In genomic region chr22:30245985-30246901, GRCh38 we compare ENCODE assay signal across 8 cellular contexts. TPM values are rescaled to one million over a fixed set of nuclear protein-coding genes. Genes with fewer than 3 reads are reported as not detected.
A peak's percentile ranks its signal among the peaks of the same experiment; 100 is the strongest.
DNase-seq lines count a peak whose midpoint lies in the region; ATAC-seq and TF ChIP-seq lines count a peak whose summit lies in the region.

LIF (minus strand) TSS chr22:30246759; CDS start chr22:30246695, 64 bp downstream.

- POLR2A ChIA-PET in OCI-LY7 (lab: Charles Lee), result no interaction called here

- H3K9me3 ChIP-seq in OCI-LY7 (ENCODE audit: low read length) (no peaks in the 10 kb centered on the region), prostate gland (no peaks in the 10 kb centered on the region)

- intact Hi-C loops in OCI-LY7 (cut with micrococcal nuclease; ENCODE audit: unreplicated experiment), result no loop called here
- intact Hi-C loops in Right ventricle myocardium superior (cut with DNase I), result no loop called here
- intact Hi-C loops in prostate gland (cut with DNase I), result no loop called here

- CTCF ChIA-PET in OCI-LY7 (lab: Charles Lee; ENCODE audit: unreplicated experiment), result no interaction called here

- no peaks in the 10 kb centered on the region for H4K20me1 ChIP-seq in OCI-LY7 (ENCODE audit: insufficient read depth, low read length)

- peak; percentile 74 for DNase-seq in GM03348 (ENCODE audit: low spot score)
- no peak for DNase-seq in OCI-LY7 (ENCODE audit: low spot score)
- peak; percentile 84 for DNase-seq in activated effector memory CD4-positive, alpha-beta T cell treated with anti-CD3 and anti-CD28 coated beads, Interleukin-2, amount 50 U/mL, for 16 hours
- no peak for DNase-seq in Right ventricle myocardium superior
- no peak for DNase-seq in prostate gland (ENCODE audit: low spot score)
- DNase-seq in DMS153 (lab: John Stamatoyannopoulos, UW), result no peak

- peak; percentile 16 for TF ChIP-seq POLR2A in prostate gland (IDR thresholded peaks at IDR 0.05)

- TF ChIP-seq CTCF in OCI-LY7 (conservative IDR thresholded peaks at IDR 0.05; ENCODE audit: low read length), result 0 out of 2 replicates have a peak, but pooled peaks have one; percentile 23
- peak in 2 of 4 experiments; percentile 10 to 47 for TF ChIP-seq CTCF in prostate gland (IDR thresholded peaks at IDR 0.05)

- no peak within 1 kb of the TSS for H3K4me3 ChIP-seq in OCI-LY7 (ENCODE audit: low read depth, low read length, poor library complexity, severe bottlenecking)
- peak within 1 kb of the TSS; percentile 30 to 41 for H3K4me3 ChIP-seq in prostate gland

- no peaks in the 10 kb centered on the region for H3K9me2 ChIP-seq in OCI-LY7 (ENCODE audit: insufficient read depth, low read length)

- ATAC-seq in Right ventricle myocardium superior (ENCODE audit: poor library complexity) (peak; percentile 29), GM19455 (IDR thresholded peaks at IDR 0.05; ENCODE audit: unreplicated experiment) (no peak), HG02840 (IDR thresholded peaks at IDR 0.05; ENCODE audit: low FRiP score, unreplicated experiment) (no peak)

- peak within 1 kb of the TSS; percentile 12; the same call in 1 of the 2 replicates for H3K4me2 ChIP-seq in OCI-LY7 (ENCODE audit: low read length)

- H2AFZ ChIP-seq in OCI-LY7 (ENCODE audit: low read length), result no peak within 1 kb of the TSS

- under 1% methylated on average over 65 of the region's 65 CpGs for WGBS in prostate gland

- H3K36me3 ChIP-seq in OCI-LY7 (ENCODE audit: insufficient read depth, low read length) (no peaks in the 10 kb centered on the region), prostate gland (no peaks in the 10 kb centered on the region)

- H3K27ac ChIP-seq in OCI-LY7 (ENCODE audit: low read depth, low read length, poor library complexity, severe bottlenecking), result no peak within 1 kb of the TSS
- peak within 1 kb of the TSS in 1 of 2 donors; percentile 45 for H3K27ac ChIP-seq in prostate gland

- H3K27me3 ChIP-seq in prostate gland (replicated peaks; ENCODE audit: insufficient read depth), result no peaks in the 10 kb centered on the region

- no peaks in the 10 kb centered on the region for H3K79me2 ChIP-seq in OCI-LY7 (ENCODE audit: insufficient read depth, low read depth, low read length)

- H3K4me1 ChIP-seq in OCI-LY7 (ENCODE audit: insufficient read depth, low read length, poor library complexity, severe bottlenecking) (peaks cover 4% of the 10 kb centered on the region), prostate gland (replicated peaks) (no peaks in the 10 kb centered on the region)

- BruUV-seq in OCI-LY7 (replicated peaks; lab: Mats Ljungman, UMichigan), result no TSS peak

RNA-seq across cellular contexts. Expression of gene LIF, which starts in this region (rescaled TPM):
- total RNA-seq in OCI-LY7 (2014; rRNA removed; shearing (Covaris generic)), result 0.06 TPM in 1 of 2 replicates, not detected in the other
- total RNA-seq in OCI-LY7 (2022) (not detected in 2 replicates), Right ventricle myocardium superior (0.54 TPM), prostate gland (under 1 TPM; 0.40 to 0.59 TPM)

Comparison
In these comparisons a context has a peak if more than half of its experiments do, and no peak if none do; other contexts are left out.
1. Peak in ATAC-seq in Right ventricle myocardium superior; RNA of the gene not detected or under 1 TPM.
2. DNase-seq: peak in GM03348 (single experiment) and activated effector memory CD4-positive, alpha-beta T cell treated with anti-CD3 and anti-CD28 coated beads, Interleukin-2, amount 50 U/mL, for 16 hours (single experiment); none in OCI-LY7 (single experiment), Right ventricle myocardium superior (single experiment), prostate gland (single experiment) and DMS153 (single experiment).